In the genomic region with DNA sequence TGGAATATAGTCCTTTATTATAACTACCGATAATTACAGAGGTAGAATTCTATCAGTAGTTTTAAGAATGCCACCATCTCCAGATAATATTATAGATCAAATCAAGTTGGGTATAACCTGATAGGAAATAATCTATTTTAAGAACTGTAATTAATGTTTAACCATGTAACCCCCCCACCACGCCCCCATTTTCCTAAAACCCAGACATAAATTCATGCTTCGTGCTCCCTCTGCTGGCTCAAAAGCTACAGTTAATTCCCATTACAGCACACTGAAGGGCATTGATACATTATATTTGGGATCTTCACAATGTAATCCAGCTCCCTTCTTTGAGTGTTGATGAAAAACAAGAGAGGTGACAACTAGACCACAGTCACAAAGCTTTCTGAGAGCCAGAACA, we compare ENCODE assay signal across 7 cellular contexts.
A peak's percentile ranks its signal among the peaks of the same experiment; 100 is the strongest.
DNase-seq lines count a peak whose midpoint lies in the region; ATAC-seq and TF ChIP-seq lines count a peak whose summit lies in the region.

No MANE protein-coding gene starts in this region.

- no peaks in the 10 kb centered on the region for H3K9me3 Mint-ChIP-seq in activated CD4-positive, alpha-beta memory T cell treated with anti-CD3 and anti-CD28 coated beads for 36 hours

- ATAC-seq in GM18907 (IDR thresholded peaks at IDR 0.05; ENCODE audit: unreplicated experiment), result no peak

- H3K4me1 ChIP-seq in esophagus muscularis mucosa, result peaks cover 0 to 8% (median 5%) of the 10 kb centered on the region in 4 donors

- TF ChIP-seq CTCF in GM12872 (IDR thresholded peaks at IDR 0.05; ENCODE audit: insufficient read depth, low read depth, low read length) (peak; percentile 53), esophagus muscularis mucosa (IDR thresholded peaks at IDR 0.05) (peak; percentile 48 to 63 (median 60)), retinal pigment epithelial cell (conservative IDR thresholded peaks at IDR 0.05; ENCODE audit: low read depth, low read length) (peak; percentile 62)

- H3K27me3 Mint-ChIP-seq in activated CD4-positive, alpha-beta memory T cell treated with anti-CD3 and anti-CD28 coated beads for 36 hours, result no peaks in the 10 kb centered on the region

- H3K27ac ChIP-seq in esophagus muscularis mucosa (replicated peaks in 1 of 4), result no peak overlapping the region

- H3K36me3 ChIP-seq in esophagus muscularis mucosa, result no peaks in the 10 kb centered on the region

- CTCF ChIA-PET in activated CD4-positive, alpha-beta memory T cell treated with anti-CD3 and anti-CD28 coated beads for 36 hours (lab: Charles Lee), result interaction anchor here (0.6 to 2.2 kb wide), 6 partner anchors 122 to 649 kb away, joined by 3 to 7 read pairs (median 3); no protein-coding TSS in a partner anchor

- no peaks in the 10 kb centered on the region for H3K36me3 Mint-ChIP-seq in activated CD4-positive, alpha-beta memory T cell treated with anti-CD3 and anti-CD28 coated beads for 36 hours

- TF ChIP-seq POLR2A in esophagus muscularis mucosa (IDR thresholded peaks at IDR 0.05; ENCODE audit: low read depth), result no peak

- no peaks in the 10 kb centered on the region for H3K9me3 ChIP-seq in esophagus muscularis mucosa

- peak; percentile 65 for DNase-seq in NCI-H69 (lab: John Stamatoyannopoulos, UW)
- no peak for DNase-seq in esophagus muscularis mucosa (ENCODE audit: extremely low spot score)
- no peak for DNase-seq in retinal pigment epithelial cell (ENCODE audit: low read depth)
- no peak for DNase-seq in MV-4-11 (lab: John Stamatoyannopoulos, UW)
- DNase-seq in activated CD4-positive, alpha-beta memory T cell treated with anti-CD3 and anti-CD28 coated beads for 36 hours, result no peak

- H3K27me3 ChIP-seq in esophagus muscularis mucosa, result no peaks in the 10 kb centered on the region

- TF ChIP-seq EP300 in esophagus muscularis mucosa (IDR thresholded peaks at IDR 0.05), result no peak

- intact Hi-C loops in esophagus muscularis mucosa (cut with DNase I), result loop anchor here (10.0 kb wide), 1 partner anchor 124 kb away; no protein-coding TSS in a partner anchor
- intact Hi-C loops in activated CD4-positive, alpha-beta memory T cell treated with anti-CD3 and anti-CD28 coated beads for 36 hours (cut with micrococcal nuclease), result loop anchor here (1.0 to 10.0 kb wide), 5 partner anchors 17 to 504 kb away; no protein-coding TSS in a partner anchor

- no peak overlapping the region for H3K27ac Mint-ChIP-seq in activated CD4-positive, alpha-beta memory T cell treated with anti-CD3 and anti-CD28 coated beads for 36 hours

- no peak overlapping the region for H3K4me3 Mint-ChIP-seq in activated CD4-positive, alpha-beta memory T cell treated with anti-CD3 and anti-CD28 coated beads for 36 hours

- H3K4me3 ChIP-seq in esophagus muscularis mucosa (no peak overlapping the region), retinal pigment epithelial cell (ENCODE audit: low read length) (no peak overlapping the region)

- peaks cover 13% of the 10 kb centered on the region for H3K4me1 Mint-ChIP-seq in activated CD4-positive, alpha-beta memory T cell treated with anti-CD3 and anti-CD28 coated beads for 36 hours (ENCODE audit: low read depth)

- POLR2A ChIA-PET in activated CD4-positive, alpha-beta memory T cell treated with anti-CD3 and anti-CD28 coated beads for 36 hours (lab: Charles Lee), result interaction anchor here (0.8 kb wide), 1 partner anchor 9 kb away, joined by 4 read pairs; no protein-coding TSS in a partner anchor

- WGBS in esophagus muscularis mucosa, result 69% methylated on average over 3 of the region's 3 CpGs
